ENCODE assay signal across 8 cellular contexts in the genomic region with DNA sequence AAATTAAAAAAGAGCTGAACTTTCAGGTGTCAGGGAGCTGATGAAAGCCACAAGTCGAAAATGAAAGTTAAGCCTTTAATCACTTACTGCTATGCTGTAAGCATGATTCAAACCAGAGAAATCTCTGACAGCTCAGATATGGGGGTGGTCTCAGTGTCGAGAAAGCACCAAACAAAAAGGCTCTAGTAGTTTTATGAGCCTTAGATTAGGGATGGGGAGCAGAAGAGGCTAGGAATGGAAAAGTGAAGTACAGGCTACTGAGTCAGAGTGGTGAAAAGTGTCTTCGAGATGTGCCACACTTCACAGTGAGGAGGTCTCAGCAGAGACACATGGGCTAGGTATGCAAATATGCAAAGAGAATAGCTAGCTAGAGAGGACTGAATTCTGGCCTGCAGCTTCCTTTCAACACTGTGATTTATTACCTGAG.
DNase-seq lines count a peak whose midpoint lies in the region; ATAC-seq and TF ChIP-seq lines count a peak whose summit lies in the region.
"Had no signal": no experiment of that assay in that cellular context is flagged by ENCODE, and none has a peak within 500 bp of the region (broad histone marks: within the 10 kb centered on the region; RNA-seq: fewer than 3 reads in every experiment).

No MANE protein-coding gene starts in this region.

- H3K4me1 ChIP-seq in A673 (ENCODE audit: insufficient read depth, low read length, poor library complexity, severe bottlenecking): no peaks in the 10 kb centered on the region

- H3K36me3 ChIP-seq in A673 (ENCODE audit: insufficient read depth, low read length, poor library complexity, severe bottlenecking): no peaks in the 10 kb centered on the region

- TF ChIP-seq CTCF in retinal pigment epithelial cell (conservative IDR thresholded peaks at IDR 0.05; ENCODE audit: low read depth, low read length): no peak
- TF ChIP-seq CTCF in A673 (conservative IDR thresholded peaks at IDR 0.05; ENCODE audit: low read depth, low read length): no peak

- POLR2A ChIA-PET in A673 (lab: Charles Lee; ENCODE audit: low non-redundant PET): no interaction called here

- no TSS peak for BruUV-seq in A673 (replicated peaks; lab: Mats Ljungman, UMichigan)

- H3K9me3 ChIP-seq in A673 (ENCODE audit: low read depth, low read length, poor library complexity, severe bottlenecking): no peaks in the 10 kb centered on the region

- H3K27me3 ChIP-seq in A673 (replicated peaks; ENCODE audit: insufficient read depth, low read depth, low read length, poor library complexity): no peaks in the 10 kb centered on the region

- CTCF ChIA-PET in A673 (lab: Charles Lee): no interaction called here

- no peak overlapping the region for H3K27ac ChIP-seq in A673 (ENCODE audit: low read depth, low read length, poor library complexity, severe bottlenecking)

- H3K4me3 ChIP-seq in retinal pigment epithelial cell (ENCODE audit: low read length): no peak overlapping the region
- H3K4me3 ChIP-seq in A673 (ENCODE audit: low read depth, low read length, poor library complexity, severe bottlenecking): no peak overlapping the region

- peak; percentile 97 for ATAC-seq in GM18873 (IDR thresholded peaks at IDR 0.05; ENCODE audit: low FRiP score, unreplicated experiment)
- ATAC-seq in HG03575 (IDR thresholded peaks at IDR 0.05; ENCODE audit: extremely low read depth, insufficient number of reproducible peaks, low FRiP score, unreplicated experiment): peak; percentile 95
- ATAC-seq in left lobe of liver: no peak

- peak; percentile 4 for DNase-seq in HCEC 1CT
- DNase-seq in retinal pigment epithelial cell (ENCODE audit: low read depth): peak; percentile 41
- no peak for DNase-seq in NCI-H774 (lab: John Stamatoyannopoulos, UW)
- no peak for DNase-seq in A673 (ENCODE audit: low spot score)
- no peak for DNase-seq in left lobe of liver (ENCODE audit: low spot score)
- DNase-seq: activated naive CD8-positive, alpha-beta T cell treated with anti-CD3 and anti-CD28 coated beads, Interleukin-2, amount 10 ng/mL, durations not matched to agents 7 days and 5 days had no signal

- intact Hi-C loops in A673 (cut with micrococcal nuclease; ENCODE audit: unreplicated experiment): no loop called here

Comparison
In these comparisons a context has a peak if more than half of its experiments do, and no peak if none do; other contexts are left out.
1. DNase-seq: peak in HCEC 1CT (single experiment) and retinal pigment epithelial cell (single experiment); none in NCI-H774 (single experiment), A673 (single experiment) and left lobe of liver (single experiment).